23 cellular contexts compared by ENCODE assay signal in genomic region chr9:32930486-32930885, GRCh38.
"Had no signal": no experiment of that assay in that cellular context is flagged by ENCODE, and none has a peak within 500 bp of the region (broad histone marks: within the 10 kb centered on the region; RNA-seq: fewer than 3 reads in every experiment).

No MANE protein-coding gene starts in this region.

- H3K9me3 ChIP-seq: colonic mucosa, esophagus muscularis mucosa, esophagus squamous epithelium, gastrocnemius medialis, gastroesophageal sphincter, heart left ventricle, heart right ventricle had no signal

- H3K27ac ChIP-seq: colonic mucosa, coronary artery, dorsolateral prefrontal cortex, epithelial cell of prostate, esophagus muscularis mucosa, esophagus squamous epithelium, foreskin keratinocyte, gastrocnemius medialis, gastroesophageal sphincter, heart left ventricle, heart right ventricle had no signal

- H3K4me1 ChIP-seq: colonic mucosa, gastrocnemius medialis had no signal

- H3K36me3 ChIP-seq: colonic mucosa, esophagus muscularis mucosa, esophagus squamous epithelium, gastrocnemius medialis, gastroesophageal sphincter, heart left ventricle, heart right ventricle had no signal

- DNase-seq: colonic mucosa; cortex of kidney; dermis blood vessel endothelial cell; dorsolateral prefrontal cortex; effector CD4-positive, alpha-beta T cell; effector CD8-positive, alpha-beta T cell; effector memory CD4-positive, alpha-beta T cell; effector memory CD8-positive, alpha-beta T cell; endodermal cell; erythroblast; esophagus squamous epithelium; foreskin fibroblast; foreskin keratinocyte; foreskin melanocyte; gastrocnemius medialis; glutamatergic neuron; head of caudate nucleus; heart left ventricle; heart right ventricle had no signal

- H3K27me3 ChIP-seq: colonic mucosa, dorsolateral prefrontal cortex, esophagus muscularis mucosa, esophagus squamous epithelium, foreskin keratinocyte, gastrocnemius medialis, gastroesophageal sphincter, heart left ventricle, heart right ventricle had no signal

- H3K4me3 ChIP-seq: colonic mucosa, coronary artery, dorsolateral prefrontal cortex, esophagus muscularis mucosa, esophagus squamous epithelium, gastrocnemius medialis, gastroesophageal sphincter, heart left ventricle, heart right ventricle had no signal
